ENCODE assay signal across 8 cellular contexts in genomic region chrX:123803331-123803983, GRCh38. TPM values are rescaled to one million over a fixed set of nuclear protein-coding genes. Genes with fewer than 3 reads are reported as not detected.
DNase-seq lines count a peak whose midpoint lies in the region; ATAC-seq, FAIRE-seq and TF ChIP-seq lines count a peak whose summit lies in the region.

No MANE protein-coding gene starts in this region.

- H3K27ac ChIP-seq in A549, result peak overlapping the region; percentile 86
- no peak overlapping the region for H3K27ac ChIP-seq in ovary

- CTCF ChIA-PET in A549 (lab: Yijun Ruan, JAX), result interaction anchor here (0.6 to 5.1 kb wide), 6 partner anchors 26 to 187 kb away, joined by 3 to 31 read pairs (median 3); no protein-coding TSS in a partner anchor
- CTCF ChIA-PET in activated CD8-positive, alpha-beta T cell treated with anti-CD3 and anti-CD28 coated beads for 36 hours (lab: Charles Lee), result interaction anchor here (1.4 to 1.7 kb wide), 2 partner anchors 25 to 31 kb away, joined by 4 to 6 read pairs; no protein-coding TSS in a partner anchor

- peak overlapping the region; percentile 50 for H3K4me2 ChIP-seq in A549

- TF ChIP-seq CTCF in A549 (IDR thresholded peaks at IDR 0.05) (no peak), GM06990 (IDR thresholded peaks at IDR 0.05; ENCODE audit: insufficient read depth, low read length, poor library complexity, severe bottlenecking) (no peak), ovary (IDR thresholded peaks at IDR 0.05) (no peak)
- no peak for TF ChIP-seq CTCF in activated CD8-positive, alpha-beta T cell treated with anti-CD3 and anti-CD28 coated beads for 36 hours (IDR thresholded peaks at IDR 0.05)

- H3K9me3 ChIP-seq in A549, result no peaks in the 10 kb centered on the region
- no peaks in the 10 kb centered on the region for H3K9me3 ChIP-seq in ovary

- H3K4me3 ChIP-seq in A549 (no peak overlapping the region), GM06990 (replicated peaks; ENCODE audit: low read depth, low read length) (no peak overlapping the region), ovary (no peak overlapping the region)

- POLR2A ChIA-PET in A549 (lab: Yijun Ruan, JAX), result interaction anchor here (0.5 to 2.6 kb wide), 2 partner anchors 26 to 34 kb away, joined by 4 to 20 read pairs; no protein-coding TSS in a partner anchor
- POLR2A ChIA-PET in activated CD8-positive, alpha-beta T cell treated with anti-CD3 and anti-CD28 coated beads for 36 hours (lab: Charles Lee), result interaction anchor here (0.9 kb wide), 1 partner anchor 32 kb away, joined by 3 read pairs; no protein-coding TSS in a partner anchor

- H3K27me3 Mint-ChIP-seq in activated CD8-positive, alpha-beta T cell treated with anti-CD3 and anti-CD28 coated beads for 36 hours, result no peaks in the 10 kb centered on the region

- H3K4me1 Mint-ChIP-seq in activated CD8-positive, alpha-beta T cell treated with anti-CD3 and anti-CD28 coated beads for 36 hours (ENCODE audit: low read depth), result peaks cover 8% of the 10 kb centered on the region

- intact Hi-C loops in activated CD8-positive, alpha-beta T cell treated with anti-CD3 and anti-CD28 coated beads for 36 hours (cut with micrococcal nuclease), result no loop called here
- intact Hi-C loops in left ventricle myocardium superior (cut with micrococcal nuclease), result no loop called here
- intact Hi-C loops in ovary (cut with DNase I), result no loop called here

- H3K4me3 Mint-ChIP-seq in activated CD8-positive, alpha-beta T cell treated with anti-CD3 and anti-CD28 coated beads for 36 hours, result no peak overlapping the region

- TF ChIP-seq EP300 in A549 (IDR thresholded peaks at IDR 0.05) (peak; percentile 21 to 64; a peak in 3 of 5 replicates), ovary (IDR thresholded peaks at IDR 0.05) (no peak)

- H3K4me1 ChIP-seq in A549 (peaks cover 55% of the 10 kb centered on the region), ovary (ENCODE audit: insufficient read depth) (no peaks in the 10 kb centered on the region)

- peak; percentile 92 to 96 for ATAC-seq in A549
- peak; percentile 42 for ATAC-seq in HG03097 (IDR thresholded peaks at IDR 0.05; ENCODE audit: low FRiP score, unreplicated experiment)
- peak; percentile 98 for ATAC-seq in activated CD8-positive, alpha-beta T cell treated with anti-CD3 and anti-CD28 coated beads for 36 hours
- peak; percentile 99 for ATAC-seq in left ventricle myocardium superior

- 5% methylated on average over 4 of the region's 4 CpGs for WGBS in A549 (ENCODE audit: missing lambda C conversion rate)
- 28 to 36% (median 34%) methylated on average over 4 of the region's 4 CpGs for WGBS in ovary, 3 donors

- H3K27me3 ChIP-seq in GM06990 (replicated peaks; ENCODE audit: control insufficient read depth, insufficient read depth, low read length) (no peaks in the 10 kb centered on the region), ovary (no peaks in the 10 kb centered on the region)

- FAIRE-seq in A549 (lab: Jason Lieb, UNC), result peak; percentile 99

- peak overlapping the region; percentile 52 for H3K27ac Mint-ChIP-seq in activated CD8-positive, alpha-beta T cell treated with anti-CD3 and anti-CD28 coated beads for 36 hours

- no peak for TF ChIP-seq RAD21 in A549 (conservative IDR thresholded peaks at IDR 0.05 in 1 of 2, IDR thresholded peaks at IDR 0.05 in 1 of 2)

- DNase-seq in A549 (ENCODE audit: low read depth in 1 of 2, low spot score in 1 of 2), result peak; percentile 66 to 95
- DNase-seq in GM06990 (ENCODE audit: extremely low read depth, insufficient read length), result peak; percentile 22
- peak; percentile 70 for DNase-seq in NCI-H2227 (lab: John Stamatoyannopoulos, UW; ENCODE audit: unreplicated experiment)
- DNase-seq in activated CD8-positive, alpha-beta T cell treated with anti-CD3 and anti-CD28 coated beads for 36 hours, result peak; percentile 42
- DNase-seq in left ventricle myocardium superior, result no peak
- no peak for DNase-seq in medulla oblongata (ENCODE audit: extremely low spot score)
- no peak for DNase-seq in ovary

- no peaks in the 10 kb centered on the region for H3K36me3 Mint-ChIP-seq in activated CD8-positive, alpha-beta T cell treated with anti-CD3 and anti-CD28 coated beads for 36 hours (ENCODE audit: low read depth)

- TF ChIP-seq POLR2A in A549 (IDR thresholded peaks at IDR 0.05; ENCODE audit: low read length) (no peak), ovary (IDR thresholded peaks at IDR 0.05) (no peak)

- H3K36me3 ChIP-seq in GM06990 (ENCODE audit: control insufficient read depth, insufficient read depth, low read length) (no peaks in the 10 kb centered on the region), ovary (no peaks in the 10 kb centered on the region)

- H3K9me3 Mint-ChIP-seq in activated CD8-positive, alpha-beta T cell treated with anti-CD3 and anti-CD28 coated beads for 36 hours, result no peaks in the 10 kb centered on the region

TF ChIP-seq in A549, 52 proteins besides CTCF, POLR2A, EP300 and RAD21 (continues in another document):
- no peak for TF ChIP-seq TP53 (CRISPR knock-in tag; IDR thresholded peaks at IDR 0.05)
- TF ChIP-seq E2F6 (IDR thresholded peaks at IDR 0.05; ENCODE audit: borderline replicate concordance, low read depth), result no peak
- no peak for TF ChIP-seq KDM1A (IDR thresholded peaks at IDR 0.05; ENCODE audit: low read depth)
- TF ChIP-seq JUNB (IDR thresholded peaks at IDR 0.05), result peak; percentile 71
- TF ChIP-seq HDAC2 (IDR thresholded peaks at IDR 0.05), result no peak
- no peak for TF ChIP-seq POLR2AphosphoS2 (conservative IDR thresholded peaks at IDR 0.05; ENCODE audit: low read length)
- no peak for TF ChIP-seq HOXA7 (CRISPR knock-in tag; IDR thresholded peaks at IDR 0.05)
- 0 out of 2 replicates have a peak, but pooled peaks have one; percentile 34 for TF ChIP-seq EHF (CRISPR knock-in tag; IDR thresholded peaks at IDR 0.05)
- no peak for TF ChIP-seq CBX8 (IDR thresholded peaks at IDR 0.05)
- no peak for TF ChIP-seq PHF8 (IDR thresholded peaks at IDR 0.05; ENCODE audit: borderline replicate concordance, low read depth)
- TF ChIP-seq FOSB (CRISPR knock-in tag; IDR thresholded peaks at IDR 0.05), result no peak
- 0 out of 3 replicates have a peak, but pooled peaks have one; percentile 4 for TF ChIP-seq SMC3 (IDR thresholded peaks at IDR 0.05)
- TF ChIP-seq ZSCAN20 (CRISPR knock-in tag; IDR thresholded peaks at IDR 0.05), result no peak
- no peak for TF ChIP-seq BHLHE40 (IDR thresholded peaks at IDR 0.05; ENCODE audit: low read depth, low read length)
- no peak for TF ChIP-seq HOXB5 (CRISPR knock-in tag; IDR thresholded peaks at IDR 0.05)
- TF ChIP-seq ESRRA (IDR thresholded peaks at IDR 0.05; ENCODE audit: borderline replicate concordance, low read length), result no peak
- TF ChIP-seq MAZ (IDR thresholded peaks at IDR 0.05; ENCODE audit: borderline replicate concordance, low read depth, low read length), result no peak
- no peak for TF ChIP-seq PBX3 (IDR thresholded peaks at IDR 0.05)
- peak in 1 of 2 experiments; percentile 49; a peak in 2 of 4 replicates for TF ChIP-seq CEBPB (IDR thresholded peaks at IDR 0.05)
- no peak for TF ChIP-seq ZNF302 (CRISPR knock-in tag; IDR thresholded peaks at IDR 0.05)
- TF ChIP-seq CHD2 (IDR thresholded peaks at IDR 0.05; ENCODE audit: low read length, partially characterized antibody), result no peak
- no peak for TF ChIP-seq EHMT2 (IDR thresholded peaks at IDR 0.05; ENCODE audit: low read depth)
- no peak for TF ChIP-seq SREBF2 (IDR thresholded peaks at IDR 0.05)
- no peak for TF ChIP-seq RARB (CRISPR knock-in tag; IDR thresholded peaks at IDR 0.05)
- TF ChIP-seq RNF2 (IDR thresholded peaks at IDR 0.05; ENCODE audit: borderline replicate concordance, low read depth), result no peak
- TF ChIP-seq HES2 (IDR thresholded peaks at IDR 0.05), result no peak
- TF ChIP-seq, protein P1, sequence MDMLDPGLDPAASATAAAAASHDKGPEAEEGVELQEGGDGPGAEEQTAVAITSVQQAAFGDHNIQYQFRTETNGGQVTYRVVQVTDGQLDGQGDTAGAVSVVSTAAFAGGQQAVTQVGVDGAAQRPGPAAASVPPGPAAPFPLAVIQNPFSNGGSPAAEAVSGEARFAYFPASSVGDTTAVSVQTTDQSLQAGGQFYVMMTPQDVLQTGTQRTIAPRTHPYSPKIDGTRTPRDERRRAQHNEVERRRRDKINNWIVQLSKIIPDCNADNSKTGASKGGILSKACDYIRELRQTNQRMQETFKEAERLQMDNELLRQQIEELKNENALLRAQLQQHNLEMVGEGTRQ (IDR thresholded peaks at IDR 0.05), result no peak
- no peak for TF ChIP-seq HEYL (CRISPR knock-in tag; IDR thresholded peaks at IDR 0.05)
- TF ChIP-seq ZC3H11A (IDR thresholded peaks at IDR 0.05), result no peak
- TF ChIP-seq MYC (IDR thresholded peaks at IDR 0.05; ENCODE audit: borderline replicate concordance, low read length), result no peak

RNA-seq across cellular contexts. Expression of gene XIAP, which starts 56.4 kb away (rescaled TPM):
- polyA plus RNA-seq in A549 (2011; rRNA removed), result 33.3 and 42.9 TPM in 2 replicates
- polyA plus RNA-seq in A549 (2012; cell fraction: cytosol; rRNA removed), result 6.9 and 7.6 TPM in 2 replicates
- polyA plus RNA-seq in A549 (2012; cell fraction: nucleus; rRNA removed), result 4.2 and 6.4 TPM in 2 replicates
- 39.3 to 44.1 TPM (median 39.4 TPM) in 3 replicates for polyA plus RNA-seq in A549 (2017; fragmentation: RNase III; extraction: RNeasy Plus Mini Kit Qiagen cat#74134 plus additional on column Dnase treatment)
- 17.0 and 19.5 TPM in 2 replicates for polyA minus RNA-seq in A549 (2011; rRNA and poly(A)+ RNA removed)
- 10 to 100 TPM; 19.4 to 25.6 TPM for total RNA-seq in activated CD8-positive, alpha-beta T cell treated with anti-CD3 and anti-CD28 coated beads for 36 hours
- 30.4 TPM for total RNA-seq in left ventricle myocardium superior
- total RNA-seq in ovary, result 10 to 100 TPM; 20.0 to 56.0 (median 38.8) TPM
- 10 to 100 TPM; 12.4 to 18.4 TPM for polyA plus RNA-seq in ovary

Comparison
In these comparisons a context has a peak if more than half of its experiments do, and no peak if none do; other contexts are left out.
1. ATAC-seq: peak in every context shown above with its lines; median percentile 99 in left ventricle myocardium superior; 98 in activated CD8-positive, alpha-beta T cell treated with anti-CD3 and anti-CD28 coated beads for 36 hours; 94 in A549; 42 in HG03097.
2. DNase-seq: peak in A549 (2 of 2), GM06990 (single experiment), NCI-H2227 (single experiment) and activated CD8-positive, alpha-beta T cell treated with anti-CD3 and anti-CD28 coated beads for 36 hours (single experiment); none in left ventricle myocardium superior (single experiment), medulla oblongata (single experiment) and ovary (0 of 5).
3. H3K27ac ChIP-seq: peak in A549 (2 of 2); none in ovary (0 of 2).